9 cellular contexts compared by ENCODE assay signal in the genomic region with DNA sequence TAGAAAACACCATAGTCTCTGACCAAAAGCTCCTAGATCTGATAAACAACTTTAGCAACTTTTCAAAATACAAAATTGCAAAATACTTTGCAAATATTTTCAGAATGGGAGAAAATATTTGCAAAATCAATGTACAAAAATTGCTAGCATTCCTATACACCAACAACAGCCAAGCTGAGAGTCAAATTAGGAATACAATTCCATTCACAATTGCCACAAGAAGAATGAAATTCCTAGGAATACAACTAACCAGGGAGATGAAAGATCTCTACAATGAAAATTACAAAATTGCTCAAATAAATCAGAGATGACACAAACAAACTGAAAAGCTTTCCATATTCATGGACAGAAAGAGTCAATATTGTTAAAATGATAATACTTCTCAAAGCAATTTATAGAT.
"Had no signal": no experiment of that assay in that cellular context is flagged by ENCODE, and none has a peak within 500 bp of the region (broad histone marks: within the 10 kb centered on the region; RNA-seq: fewer than 3 reads in every experiment).

No MANE protein-coding gene starts in this region.

- ATAC-seq: GM23338, K562 had no signal

- H3K4me3 ChIP-seq: GM23338, K562 had no signal

- H3K4me2 ChIP-seq: GM23338 had no signal

- H2AFZ ChIP-seq: GM23338 had no signal

- FAIRE-seq: H1, H54, HTR-8/SVneo, K562 had no signal

- DNase-seq: H9, HCEC 1CT, IMR-90, KG1 had no signal
